In the genomic region with DNA sequence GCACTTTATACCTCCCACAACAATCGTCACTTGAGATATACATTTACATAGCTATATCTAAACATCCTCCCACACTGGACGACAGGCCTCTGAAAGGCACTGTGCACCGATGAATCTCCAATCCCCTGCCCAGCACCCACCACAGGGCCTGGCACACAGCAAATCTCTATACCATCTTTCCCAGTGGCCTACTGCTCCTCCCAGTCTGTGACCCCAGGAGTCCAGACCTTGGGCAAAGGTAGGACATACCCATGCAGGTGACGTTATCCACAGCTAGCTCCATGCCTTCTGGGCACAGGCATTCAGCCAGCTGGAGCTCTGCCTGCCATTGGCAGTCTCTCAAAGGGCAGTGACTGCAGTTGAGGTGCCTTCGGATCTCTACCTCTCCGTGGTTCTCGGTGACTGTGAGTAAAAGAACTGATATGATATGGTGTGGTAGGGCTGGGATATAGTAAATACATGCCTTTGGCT, we compare ENCODE assay signal across 27 cellular contexts. TPM values are rescaled to one million over a fixed set of nuclear protein-coding genes. Genes with fewer than 3 reads are reported as not detected.
DNase-seq lines count a peak whose midpoint lies in the region; ATAC-seq, FAIRE-seq and TF ChIP-seq lines count a peak whose summit lies in the region.
"Had no signal": no experiment of that assay in that cellular context is flagged by ENCODE, and none has a peak within 500 bp of the region (broad histone marks: within the 10 kb centered on the region; RNA-seq: fewer than 3 reads in every experiment).

No MANE protein-coding gene starts in this region.

- H3K4me1 ChIP-seq in body of pancreas (peaks cover 28% of the 10 kb centered on the region), keratinocyte (ENCODE audit: control insufficient read depth, extremely low read depth, insufficient read depth, low read length) (peaks cover 18% of the 10 kb centered on the region), stomach (peaks cover 26 to 37% (median 30%) of the 10 kb centered on the region in 4 donors)

- H3K4me3 ChIP-seq in body of pancreas (no peak overlapping the region), keratinocyte (ENCODE audit: control insufficient read depth in 2 of 3, extremely low read depth in 1 of 3, insufficient read depth in 2 of 3, low read depth in 1 of 3, low read length in 3 of 3) (no peak overlapping the region), stomach (no peak overlapping the region)
- H3K4me3 ChIP-seq: smooth muscle cell had no signal

- TF ChIP-seq POLR2A in body of pancreas (IDR thresholded peaks at IDR 0.05): no peak
- TF ChIP-seq POLR2A in stomach (IDR thresholded peaks at IDR 0.05): no peak

- TF ChIP-seq EP300 in stomach (IDR thresholded peaks at IDR 0.05): no peak

- intact Hi-C loops in body of pancreas (cut with DNase I) (no loop called here), stomach (cut with DNase I; ENCODE audit: low total_unique reads) (no loop called here)

- DNase-seq in DMS 273 (lab: John Stamatoyannopoulos, UW; ENCODE audit: unreplicated experiment) (peak; percentile 35), DMS 273 treated with DMSO at 0.1 percent for 48 hours (lab: John Stamatoyannopoulos, UW) (no peak), body of pancreas (peak; percentile 93 to 95 (median 94)), keratinocyte (ENCODE audit: low read depth, low spot score) (no peak), stomach (peak; percentile 94), COLO829 (ENCODE audit: low spot score) (no peak)
- DNase-seq: activated CD4-positive, alpha-beta T cell treated with anti-CD3 and anti-CD28 coated beads, Interleukin-2, amount 10 ng/mL, durations not matched to agents 7 days and 5 days; activated gamma-delta T cell; BE2C; central memory CD4-positive, alpha-beta T cell; effector memory CD8-positive, alpha-beta T cell; glutamatergic neuron; H9; MV-4-11; NCI-H187 treated with DMSO at 0.1 percent for 48 hours; NCI-H446 treated with DMSO at 0.1 percent for 48 hours; nephron progenitor cell; SHP77 treated with DMSO at 0.1 percent for 48 hours; stimulated activated CD4-positive, alpha-beta T cell treated with anti-CD3 and anti-CD28 coated beads, Interleukin-4, amount 100 ng/mL, for 1 hour; T-helper 1 cell had no signal

- no peak overlapping the region for H3K9ac ChIP-seq in keratinocyte (ENCODE audit: control insufficient read depth, extremely low read depth, insufficient read depth, low read length)

- peak overlapping the region in 2 of 4 donors; percentile 51 to 55 for H3K27ac ChIP-seq in body of pancreas
- no peak overlapping the region for H3K27ac ChIP-seq in keratinocyte (ENCODE audit: control insufficient read depth, insufficient read depth, low read length)
- H3K27ac ChIP-seq in stomach: peak overlapping the region; percentile 21 to 56 (median 28)
- H3K27ac ChIP-seq: 22Rv1 had no signal

- peaks cover 2% of the 10 kb centered on the region for H4K20me1 ChIP-seq in keratinocyte (ENCODE audit: control insufficient read depth, extremely low read depth, insufficient read depth, low read length)

- peak; percentile 60 for FAIRE-seq in keratinocyte (lab: Jason Lieb, UNC)
- FAIRE-seq: D721Med, urothelium cell line had no signal

- no peaks in the 10 kb centered on the region for H3K9me3 ChIP-seq in body of pancreas
- no peaks in the 10 kb centered on the region for H3K9me3 ChIP-seq in keratinocyte (ENCODE audit: control insufficient read depth, low read depth, low read length)
- H3K9me3 ChIP-seq in stomach: no peaks in the 10 kb centered on the region
- H3K9me3 ChIP-seq: BE2C had no signal

- H3K9me1 ChIP-seq in keratinocyte (ENCODE audit: control insufficient read depth, extremely low read depth, insufficient read depth, low read length): no peaks in the 10 kb centered on the region

- H3K4me2 ChIP-seq in keratinocyte (ENCODE audit: control insufficient read depth, extremely low read depth, insufficient read depth, low read depth, low read length): no peak overlapping the region
- H3K4me2 ChIP-seq: smooth muscle cell had no signal

- TF ChIP-seq CTCF in body of pancreas (IDR thresholded peaks at IDR 0.05) (no peak), keratinocyte (optimal IDR thresholded peaks at IDR 0.05 in 1 of 3, IDR thresholded peaks at IDR 0.05 in 1 of 3, conservative IDR thresholded peaks at IDR 0.05 in 1 of 3; ENCODE audit: extremely low read depth in 1 of 3, insufficient read depth in 2 of 3, low read length in 3 of 3) (no peak), stomach (IDR thresholded peaks at IDR 0.05) (no peak)

- dilution Hi-C loops in keratinocyte (cut with MboI; ENCODE audit: extremely low pct_ligation_motif_present, low sequenced_read_pairs): no loop called here

- ATAC-seq in body of pancreas (peak; percentile 96), HG03342 (IDR thresholded peaks at IDR 0.05; ENCODE audit: unreplicated experiment) (no peak), GM21528 (IDR thresholded peaks at IDR 0.05; ENCODE audit: low FRiP score, unreplicated experiment) (no peak)
- ATAC-seq: effector memory CD8-positive, alpha-beta T cell had no signal

- no peaks in the 10 kb centered on the region for H3K79me2 ChIP-seq in keratinocyte (ENCODE audit: control insufficient read depth, insufficient read depth, low read length)

- H2AFZ ChIP-seq in keratinocyte (ENCODE audit: control insufficient read depth, low read length): no peak overlapping the region

- WGBS in body of pancreas, 2 donors: 30 to 36% methylated on average over 5 to 7 of the region's 7 CpGs
- WGBS in stomach, 5 donors: 26 to 50% (median 41%) methylated on average over 6 to 7 of the region's 7 CpGs

- H3K27me3 ChIP-seq in body of pancreas (peaks cover 0 to 10% of the 10 kb centered on the region in 2 donors), keratinocyte (ENCODE audit: control insufficient read depth, extremely low read depth, insufficient read depth, low read length) (peaks cover 60% of the 10 kb centered on the region), stomach (peaks cover 4 to 42% (median 23%) of the 10 kb centered on the region in 3 donors)

- no peaks in the 10 kb centered on the region for H3K36me3 ChIP-seq in body of pancreas (replicated peaks in 1 of 2; ENCODE audit: insufficient read depth in 1 of 2, low read depth in 2 of 2)
- H3K36me3 ChIP-seq in keratinocyte (ENCODE audit: control insufficient read depth in 2 of 2, extremely low read depth in 1 of 2, insufficient read depth in 2 of 2, low read length in 2 of 2): no peaks in the 10 kb centered on the region
- peaks cover 0 to 9% (median 1%) of the 10 kb centered on the region in 4 donors for H3K36me3 ChIP-seq in stomach
- H3K36me3 ChIP-seq: BE2C had no signal

RNA-seq across cellular contexts. Expression of gene LTK, which starts 5.8 kb away (rescaled TPM):
- total RNA-seq in body of pancreas: not detected
- polyA plus RNA-seq in keratinocyte: not detected in 3 replicates
- polyA plus RNA-seq in keratinocyte (2011; ENCODE audit: low read depth): not detected
- not detected in 2 replicates for polyA plus RNA-seq in keratinocyte (2011; cell fraction: cytosol; rRNA removed)
- polyA plus RNA-seq in keratinocyte (2011; cell fraction: nucleus; rRNA removed): not detected in 2 replicates
- not detected in 2 replicates for polyA plus RNA-seq in keratinocyte (2012; ENCODE audit: low replicate concordance)
- not detected in 3 replicates for polyA minus RNA-seq in keratinocyte
- not detected for polyA minus RNA-seq in keratinocyte (2011; cell fraction: cytosol; rRNA and poly(A)+ RNA removed)
- not detected in 2 replicates for polyA minus RNA-seq in keratinocyte (2011; cell fraction: nucleus; rRNA and poly(A)+ RNA removed)
- total RNA-seq in stomach: 10 to 100 TPM in 2 of 5 donors, 1 to 10 TPM in 3; 4.9 to 25.2 (median 9.7) TPM
- polyA plus RNA-seq in stomach: 1 to 10 TPM; 1.2 to 3.5 (median 1.7) TPM

RNA-seq across cellular contexts. Expression of gene ITPKA, which starts 14.2 kb away (rescaled TPM):
- total RNA-seq in body of pancreas (under 1 TPM; 0.33 to 0.52 TPM), stomach (100 to 1,000 TPM in 1 of 5 donors, 10 to 100 TPM in 3, 1 to 10 TPM in 1; 3.6 to 308 (median 30.9) TPM)
- polyA plus RNA-seq in keratinocyte (0.12 to 0.14 TPM in 2 of 3 replicates, not detected in the other), stomach (10 to 100 TPM in 1 of 3 donors, 1 to 10 TPM in 2; 3.0 to 35.7 (median 6.8) TPM)
- polyA plus RNA-seq in keratinocyte (2011; ENCODE audit: low read depth): not detected
- polyA plus RNA-seq in keratinocyte (2011; cell fraction: cytosol; rRNA removed): 0.22 TPM in 1 of 2 replicates, not detected in the other
- polyA plus RNA-seq in keratinocyte (2011; cell fraction: nucleus; rRNA removed): 0.15 TPM in 1 of 2 replicates, not detected in the other
- polyA plus RNA-seq in keratinocyte (2012; ENCODE audit: low replicate concordance): 0.11 TPM in 1 of 2 replicates, not detected in the other
- not detected in 3 replicates for polyA minus RNA-seq in keratinocyte
- 3.3 TPM for polyA minus RNA-seq in keratinocyte (2011; cell fraction: cytosol; rRNA and poly(A)+ RNA removed)
- not detected in 2 replicates for polyA minus RNA-seq in keratinocyte (2011; cell fraction: nucleus; rRNA and poly(A)+ RNA removed)
- polyA plus RNA-seq: IgD-negative memory B cell had no signal

RNA-seq across cellular contexts. Expression of gene RPAP1, which starts 36.2 kb away (rescaled TPM):
- total RNA-seq in body of pancreas (10 to 100 TPM; 23.1 to 43.5 TPM), stomach (10 to 100 TPM in 3 of 5 donors, 1 to 10 TPM in 2; 1.8 to 17.4 (median 14.8) TPM)
- polyA plus RNA-seq in keratinocyte (5.9 to 12.6 TPM (median 11.6 TPM) in 3 replicates), stomach (10 to 100 TPM in 1 of 3 donors, 1 to 10 TPM in 2; 6.0 to 10.6 (median 8.5) TPM)
- 11.2 TPM for polyA plus RNA-seq in keratinocyte (2011; ENCODE audit: low read depth)
- 8.7 and 11.7 TPM in 2 replicates for polyA plus RNA-seq in keratinocyte (2011; cell fraction: cytosol; rRNA removed)
- 32.2 and 36.3 TPM in 2 replicates for polyA plus RNA-seq in keratinocyte (2011; cell fraction: nucleus; rRNA removed)
- 14.6 and 22.9 TPM in 2 replicates for polyA plus RNA-seq in keratinocyte (2012; ENCODE audit: low replicate concordance)
- 9.3 to 50.7 TPM (median 16.2 TPM) in 3 replicates for polyA minus RNA-seq in keratinocyte
- polyA minus RNA-seq in keratinocyte (2011; cell fraction: cytosol; rRNA and poly(A)+ RNA removed): 15.2 TPM
- polyA minus RNA-seq in keratinocyte (2011; cell fraction: nucleus; rRNA and poly(A)+ RNA removed): 20.3 and 28.6 TPM in 2 replicates

RNA-seq across cellular contexts. Expression of gene TYRO3, which starts 51.2 kb away (rescaled TPM):
- total RNA-seq in body of pancreas (10 to 100 TPM; 10.9 to 12.5 TPM), stomach (10 to 100 TPM in 3 of 5 donors, 1 to 10 TPM in 1, under 1 TPM in 1; 0.89 to 16.9 (median 10.5) TPM)
- polyA plus RNA-seq in keratinocyte (7.1 to 13.5 TPM (median 9.0 TPM) in 3 replicates), stomach (1 to 10 TPM; 3.6 to 6.6 (median 6.6) TPM)
- 23.1 TPM for polyA plus RNA-seq in keratinocyte (2011; ENCODE audit: low read depth)
- polyA plus RNA-seq in keratinocyte (2011; cell fraction: cytosol; rRNA removed): 6.4 and 6.5 TPM in 2 replicates
- 14.5 and 15.6 TPM in 2 replicates for polyA plus RNA-seq in keratinocyte (2011; cell fraction: nucleus; rRNA removed)
- 8.9 and 24.2 TPM in 2 replicates for polyA plus RNA-seq in keratinocyte (2012; ENCODE audit: low replicate concordance)
- polyA minus RNA-seq in keratinocyte: 19.6 to 47.6 TPM (median 20.1 TPM) in 3 replicates
- polyA minus RNA-seq in keratinocyte (2011; cell fraction: cytosol; rRNA and poly(A)+ RNA removed): 26.7 TPM
- polyA minus RNA-seq in keratinocyte (2011; cell fraction: nucleus; rRNA and poly(A)+ RNA removed): 12.1 and 15.8 TPM in 2 replicates
- polyA plus RNA-seq: IgD-negative memory B cell had no signal

Comparison
In these comparisons a context has a peak if more than half of its experiments do, and no peak if none do; other contexts are left out.
1. DNase-seq: peak in DMS 273 (single experiment), body of pancreas (4 of 4) and stomach (single experiment); none in DMS 273 treated with DMSO at 0.1 percent for 48 hours (single experiment), keratinocyte (single experiment) and COLO829 (single experiment).
2. RNA of gene LTK, which starts 5.8 kb away (total RNA-seq): 4.9 to 25.2 TPM in stomach; not detected in body of pancreas; every median in the first group is over 4 times any median in the second.